Comparison of ENCODE assay signal across 21 cellular contexts in genomic region chr20:48770700-48771099, GRCh38. TPM values are rescaled to one million over a fixed set of nuclear protein-coding genes. Genes with fewer than 3 reads are reported as not detected.
A peak's percentile ranks its signal among the peaks of the same experiment; 100 is the strongest.
DNase-seq lines count a peak whose midpoint lies in the region; ATAC-seq lines count a peak whose summit lies in the region.
"Had no signal": no experiment of that assay in that cellular context is flagged by ENCODE, and none has a peak within 500 bp of the region (broad histone marks: within the 10 kb centered on the region; RNA-seq: fewer than 3 reads in every experiment).

No MANE protein-coding gene starts in this region.

- H3K4me1 ChIP-seq in CD8-positive, alpha-beta memory T cell (ENCODE audit: insufficient read depth, low read length): peaks cover 94% of the 10 kb centered on the region
- H3K4me1 ChIP-seq: foreskin keratinocyte, testis had no signal

- H3K9me3 Mint-ChIP-seq in T-helper 1 cell treated with Interleukin-12 subunit alpha and Interleukin-12 subunit beta and Interleukin-4 antibody, amounts not matched to agents 30 μg/mL and 1 μg/mL, for 36 hours: peaks cover 8% of the 10 kb centered on the region
- H3K9me3 Mint-ChIP-seq in CD8-positive, alpha-beta memory T cell: peaks cover 0 to 1% (median 0%) of the 10 kb centered on the region in 5 donors
- peaks cover 9% of the 10 kb centered on the region for H3K9me3 Mint-ChIP-seq in activated T-helper 2 cell treated with anti-CD3 and anti-CD28 coated beads, Interferon-gamma antibody, Interleukin-2, Interleukin-4, amounts not matched to agents 10 μg/mL and 5 μg/mL and 100 μg/mL, durations not matched to agents 14 hours and 24 hours and 36 hours
- no peaks in the 10 kb centered on the region for H3K9me3 Mint-ChIP-seq in naive thymus-derived CD8-positive, alpha-beta T cell

- H3K27me3 Mint-ChIP-seq in T-helper 1 cell treated with Interleukin-12 subunit alpha and Interleukin-12 subunit beta and Interleukin-4 antibody, amounts not matched to agents 30 μg/mL and 1 μg/mL, for 36 hours (ENCODE audit: low read depth): no peaks in the 10 kb centered on the region
- peaks cover 0 to 1% of the 10 kb centered on the region in 2 donors for H3K27me3 Mint-ChIP-seq in CD8-positive, alpha-beta memory T cell
- H3K27me3 Mint-ChIP-seq in activated T-helper 2 cell treated with anti-CD3 and anti-CD28 coated beads, Interferon-gamma antibody, Interleukin-2, Interleukin-4, amounts not matched to agents 10 μg/mL and 5 μg/mL and 100 μg/mL, durations not matched to agents 14 hours and 24 hours and 36 hours (ENCODE audit: low read depth): no peaks in the 10 kb centered on the region
- H3K27me3 Mint-ChIP-seq in naive thymus-derived CD8-positive, alpha-beta T cell: no peaks in the 10 kb centered on the region

- H3K27ac ChIP-seq in CD8-positive, alpha-beta memory T cell (ENCODE audit: low read depth, low read length): no peak overlapping the region
- H3K27ac ChIP-seq: 22Rv1, foreskin keratinocyte, hepatocyte, testis had no signal

- POLR2A ChIA-PET in CD8-positive, alpha-beta memory T cell (lab: Charles Lee): interaction anchor here (0.7 kb wide), 1 partner anchor 9 kb away, joined by 3 read pairs; no protein-coding TSS in a partner anchor
- POLR2A ChIA-PET in naive thymus-derived CD8-positive, alpha-beta T cell (lab: Charles Lee): interaction anchor here (0.8 to 2.0 kb wide), 5 partner anchors 10 to 48 kb away, joined by 3 to 9 read pairs (median 4); no protein-coding TSS in a partner anchor

- no peak for ATAC-seq in naive thymus-derived CD8-positive, alpha-beta T cell
- ATAC-seq in GM21367 (IDR thresholded peaks at IDR 0.05; ENCODE audit: unreplicated experiment): no peak
- ATAC-seq: foreskin keratinocyte, mucosa of descending colon, PC-3 had no signal

- H3K36me3 Mint-ChIP-seq in T-helper 1 cell treated with Interleukin-12 subunit alpha and Interleukin-12 subunit beta and Interleukin-4 antibody, amounts not matched to agents 30 μg/mL and 1 μg/mL, for 36 hours (ENCODE audit: low read depth): peaks cover 26% of the 10 kb centered on the region
- H3K36me3 Mint-ChIP-seq in CD8-positive, alpha-beta memory T cell: peaks cover 0 to 37% (median 9%) of the 10 kb centered on the region in 3 donors
- peaks cover 32% of the 10 kb centered on the region for H3K36me3 Mint-ChIP-seq in activated T-helper 2 cell treated with anti-CD3 and anti-CD28 coated beads, Interferon-gamma antibody, Interleukin-2, Interleukin-4, amounts not matched to agents 10 μg/mL and 5 μg/mL and 100 μg/mL, durations not matched to agents 14 hours and 24 hours and 36 hours (ENCODE audit: low read depth)
- peaks cover 0 to 10% (median 2%) of the 10 kb centered on the region in 3 donors for H3K36me3 Mint-ChIP-seq in naive thymus-derived CD8-positive, alpha-beta T cell

- no peaks in the 10 kb centered on the region for H3K9me3 ChIP-seq in CD8-positive, alpha-beta memory T cell (ENCODE audit: low read length)
- H3K9me3 ChIP-seq: mucosa of descending colon, testis had no signal

- CTCF ChIA-PET in CD8-positive, alpha-beta memory T cell (lab: Charles Lee): no interaction called here

- no peak overlapping the region for H3K4me3 Mint-ChIP-seq in T-helper 1 cell treated with Interleukin-12 subunit alpha and Interleukin-12 subunit beta and Interleukin-4 antibody, amounts not matched to agents 30 μg/mL and 1 μg/mL, for 36 hours
- H3K4me3 Mint-ChIP-seq in CD8-positive, alpha-beta memory T cell: peak overlapping the region in 2 of 7 donors; percentile 23 to 38
- no peak overlapping the region for H3K4me3 Mint-ChIP-seq in activated T-helper 2 cell treated with anti-CD3 and anti-CD28 coated beads, Interferon-gamma antibody, Interleukin-2, Interleukin-4, amounts not matched to agents 10 μg/mL and 5 μg/mL and 100 μg/mL, durations not matched to agents 14 hours and 24 hours and 36 hours (ENCODE audit: low read depth)
- peak overlapping the region in 3 of 10 donors; percentile 4 to 47 (median 11) for H3K4me3 Mint-ChIP-seq in naive thymus-derived CD8-positive, alpha-beta T cell

- intact Hi-C loops in activated T-helper 2 cell treated with anti-CD3 and anti-CD28 coated beads, Interferon-gamma antibody, Interleukin-2, Interleukin-4, amounts not matched to agents 10 μg/mL and 5 μg/mL and 100 μg/mL, durations not matched to agents 14 hours and 24 hours and 36 hours (cut with micrococcal nuclease): no loop called here

- no peaks in the 10 kb centered on the region for H3K36me3 ChIP-seq in CD8-positive, alpha-beta memory T cell (ENCODE audit: insufficient read depth, low read length)

- no peak for DNase-seq in T-helper 1 cell
- DNase-seq in CD8-positive, alpha-beta memory T cell: peak in 1 of 5 donors; percentile 40
- DNase-seq in activated T-helper 2 cell treated with anti-CD3 and anti-CD28 coated beads, Interferon-gamma antibody, Interleukin-2, Interleukin-4, amounts not matched to agents 10 μg/mL and 5 μg/mL and 100 μg/mL, durations not matched to agents 14 hours and 24 hours and 36 hours (ENCODE audit: low spot score): no peak
- DNase-seq in naive thymus-derived CD8-positive, alpha-beta T cell: no peak
- no peak for DNase-seq in iPS-NIHi7 (ENCODE audit: extremely low spot score)
- no peak for DNase-seq in NCI-H2171 treated with DMSO at 0.1 percent for 48 hours (lab: John Stamatoyannopoulos, UW)
- DNase-seq: activated CD4-positive, CD25-positive, alpha-beta regulatory T cell treated with anti-CD3 and anti-CD28 coated beads, Interleukin-2, amount 50 U/mL, for 72 hours; activated naive CD4-positive, alpha-beta T cell treated with Interleukin-2 at 50 U/mL for 16 hours; AML-193; erythroblast; foreskin keratinocyte; mucosa of descending colon; NCI-H1930; PC-3; Right ventricle myocardium superior; stimulated activated CD4-positive, alpha-beta T cell treated with anti-CD3 and anti-CD28 coated beads, Interleukin-1b, Interleukin-23, amount 100 ng/mL, for 48 hours; testis had no signal

- no peak overlapping the region for H3K4me3 ChIP-seq in CD8-positive, alpha-beta memory T cell (ENCODE audit: low read length)
- H3K4me3 ChIP-seq: hepatocyte, mucosa of descending colon, testis had no signal

- peaks cover 57% of the 10 kb centered on the region for H3K4me1 Mint-ChIP-seq in T-helper 1 cell treated with Interleukin-12 subunit alpha and Interleukin-12 subunit beta and Interleukin-4 antibody, amounts not matched to agents 30 μg/mL and 1 μg/mL, for 36 hours (ENCODE audit: low read depth)
- H3K4me1 Mint-ChIP-seq in CD8-positive, alpha-beta memory T cell: peaks cover 97 to 99% (median 98%) of the 10 kb centered on the region in 3 donors
- peaks cover 62% of the 10 kb centered on the region for H3K4me1 Mint-ChIP-seq in activated T-helper 2 cell treated with anti-CD3 and anti-CD28 coated beads, Interferon-gamma antibody, Interleukin-2, Interleukin-4, amounts not matched to agents 10 μg/mL and 5 μg/mL and 100 μg/mL, durations not matched to agents 14 hours and 24 hours and 36 hours (ENCODE audit: low read depth)
- peaks cover 50 to 99% (median 94%) of the 10 kb centered on the region in 4 donors for H3K4me1 Mint-ChIP-seq in naive thymus-derived CD8-positive, alpha-beta T cell

- H3K27me3 ChIP-seq in CD8-positive, alpha-beta memory T cell (ENCODE audit: insufficient read depth, low read length, poor library complexity, severe bottlenecking): no peaks in the 10 kb centered on the region
- H3K27me3 ChIP-seq: hepatocyte, testis had no signal

- peak overlapping the region; percentile 87 for H3K27ac Mint-ChIP-seq in T-helper 1 cell treated with Interleukin-12 subunit alpha and Interleukin-12 subunit beta and Interleukin-4 antibody, amounts not matched to agents 30 μg/mL and 1 μg/mL, for 36 hours
- peak overlapping the region; percentile 93 to 98 (median 96) for H3K27ac Mint-ChIP-seq in CD8-positive, alpha-beta memory T cell
- peak overlapping the region; percentile 24 for H3K27ac Mint-ChIP-seq in activated T-helper 2 cell treated with anti-CD3 and anti-CD28 coated beads, Interferon-gamma antibody, Interleukin-2, Interleukin-4, amounts not matched to agents 10 μg/mL and 5 μg/mL and 100 μg/mL, durations not matched to agents 14 hours and 24 hours and 36 hours
- H3K27ac Mint-ChIP-seq in naive thymus-derived CD8-positive, alpha-beta T cell: peak overlapping the region; percentile 58 to 100 (median 96)

RNA-seq across cellular contexts. Expression of gene PREX1, which starts 57.1 kb away (rescaled TPM):
- total RNA-seq in CD8-positive, alpha-beta memory T cell: 10 to 100 TPM; 90.0 to 90.5 TPM
- polyA plus RNA-seq in CD8-positive, alpha-beta memory T cell: 89.5 TPM
- total RNA-seq in activated T-helper 2 cell treated with anti-CD3 and anti-CD28 coated beads, Interferon-gamma antibody, Interleukin-2, Interleukin-4, amounts not matched to agents 10 μg/mL and 5 μg/mL and 100 μg/mL, durations not matched to agents 14 hours and 24 hours and 36 hours: 80.3 and 83.9 TPM in 2 replicates
- total RNA-seq in naive thymus-derived CD8-positive, alpha-beta T cell: 100 to 1,000 TPM; 140 to 141 TPM
- polyA plus RNA-seq in naive thymus-derived CD8-positive, alpha-beta T cell: 10 to 100 TPM; 14.4 to 38.5 (median 20.9) TPM

Comparison
In these comparisons a context has a peak if more than half of its experiments do, and no peak if none do; other contexts are left out.
1. H3K27ac Mint-ChIP-seq: peak in every context shown above with its lines; median percentile 96 in CD8-positive, alpha-beta memory T cell; 96 in naive thymus-derived CD8-positive, alpha-beta T cell; 87 in T-helper 1 cell treated with Interleukin-12 subunit alpha and Interleukin-12 subunit beta and Interleukin-4 antibody, amounts not matched to agents 30 μg/mL and 1 μg/mL, for 36 hours; 24 in activated T-helper 2 cell treated with anti-CD3 and anti-CD28 coated beads, Interferon-gamma antibody, Interleukin-2, Interleukin-4, amounts not matched to agents 10 μg/mL and 5 μg/mL and 100 μg/mL, durations not matched to agents 14 hours and 24 hours and 36 hours.